Comparison of ENCODE assay signal across 9 cellular contexts in the genomic region with DNA sequence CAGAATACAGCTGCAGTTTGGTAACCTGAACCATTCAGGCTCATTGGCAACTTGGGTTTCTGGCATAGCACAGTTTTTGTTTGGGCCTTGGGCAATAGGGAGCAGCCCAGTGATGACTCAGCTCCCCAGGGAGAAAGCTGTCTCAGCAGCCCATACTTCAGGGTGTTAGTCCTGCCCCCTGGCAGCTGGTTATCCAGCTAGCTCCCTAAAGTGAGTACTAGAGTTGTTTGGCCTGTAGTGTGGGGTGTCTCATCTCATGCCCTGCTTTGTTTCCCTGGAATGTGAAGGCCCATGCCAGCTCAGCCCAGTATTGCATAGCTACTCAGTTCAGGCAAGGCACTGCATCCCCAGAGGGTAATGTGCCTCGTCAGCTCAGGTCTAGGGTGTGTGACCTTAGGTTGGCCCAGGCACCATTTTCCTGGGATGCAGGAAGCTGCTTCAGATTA. TPM values are rescaled to one million over a fixed set of nuclear protein-coding genes. Genes with fewer than 3 reads are reported as not detected.
DNase-seq lines count a peak whose midpoint lies in the region; ATAC-seq and TF ChIP-seq lines count a peak whose summit lies in the region.
"Had no signal": no experiment of that assay in that cellular context is flagged by ENCODE, and none has a peak within 500 bp of the region (broad histone marks: within the 10 kb centered on the region; RNA-seq: fewer than 3 reads in every experiment).

No MANE protein-coding gene starts in this region.

- H3K27me3 Mint-ChIP-seq in stimulated activated naive CD8-positive, alpha-beta T cell treated with anti-CD3 and anti-CD28 coated beads, Interleukin-15, amount 100 ng/mL, for 72 hours, result no peaks in the 10 kb centered on the region

- peaks cover 16% of the 10 kb centered on the region for H3K4me1 Mint-ChIP-seq in stimulated activated naive CD8-positive, alpha-beta T cell treated with anti-CD3 and anti-CD28 coated beads, Interleukin-15, amount 100 ng/mL, for 72 hours

- TF ChIP-seq POLR2A in erythroblast (IDR thresholded peaks at IDR 0.05; ENCODE audit: low read length), result no peak

- no peak overlapping the region for H3K27ac Mint-ChIP-seq in stimulated activated naive CD8-positive, alpha-beta T cell treated with anti-CD3 and anti-CD28 coated beads, Interleukin-15, amount 100 ng/mL, for 72 hours

- DNase-seq in ELF-1 (ENCODE audit: low read depth, low spot score) (peak; percentile 37), NCI-H2171 treated with DMSO at 0.1 percent for 48 hours (lab: John Stamatoyannopoulos, UW) (peak; percentile 73), erythroblast (lab: John Stamatoyannopoulos, UW) (peak; percentile 69 to 82), renal cortical epithelial cell (ENCODE audit: low read depth) (peak; percentile 79), GF-D8 (lab: John Stamatoyannopoulos, UW) (no peak), NCI-H510A (lab: John Stamatoyannopoulos, UW) (no peak)
- DNase-seq in stimulated activated naive CD8-positive, alpha-beta T cell treated with anti-CD3 and anti-CD28 coated beads, Interleukin-15, amount 100 ng/mL, for 72 hours, result no peak
- DNase-seq: stimulated activated CD4-positive, alpha-beta T cell treated with anti-CD3 and anti-CD28 coated beads, Interleukin-2, amount 100 ng/mL, for 24 hours had no signal

- no peak overlapping the region for H3K4me3 Mint-ChIP-seq in stimulated activated naive CD8-positive, alpha-beta T cell treated with anti-CD3 and anti-CD28 coated beads, Interleukin-15, amount 100 ng/mL, for 72 hours

- H3K9me3 Mint-ChIP-seq in stimulated activated naive CD8-positive, alpha-beta T cell treated with anti-CD3 and anti-CD28 coated beads, Interleukin-15, amount 100 ng/mL, for 72 hours, result peaks cover 38 to 47% of the 10 kb centered on the region in 2 donors

- ATAC-seq in stimulated activated naive CD8-positive, alpha-beta T cell treated with anti-CD3 and anti-CD28 coated beads, Interleukin-15, amount 100 ng/mL, for 72 hours, result no peak
- ATAC-seq in GM19395 (IDR thresholded peaks at IDR 0.05; ENCODE audit: unreplicated experiment), result no peak

RNA-seq across cellular contexts. Expression of gene ZNF543, which starts 18.2 kb away (rescaled TPM):
- 9.4 and 19.2 TPM in 2 replicates for total RNA-seq in renal cortical epithelial cell

RNA-seq across cellular contexts. Expression of gene ZNF460, which starts 21.8 kb away (rescaled TPM):
- 88.0 and 164 TPM in 2 replicates for total RNA-seq in renal cortical epithelial cell

RNA-seq across cellular contexts. Expression of gene ZNF304, which starts 49.0 kb away (rescaled TPM):
- 12.2 and 13.5 TPM in 2 replicates for total RNA-seq in renal cortical epithelial cell

Comparison
In these comparisons a context has a peak if more than half of its experiments do, and no peak if none do; other contexts are left out.
1. DNase-seq: peak in ELF-1 (single experiment), NCI-H2171 treated with DMSO at 0.1 percent for 48 hours (single experiment), erythroblast (2 of 2) and renal cortical epithelial cell (single experiment); none in GF-D8 (single experiment), NCI-H510A (single experiment) and stimulated activated naive CD8-positive, alpha-beta T cell treated with anti-CD3 and anti-CD28 coated beads, Interleukin-15, amount 100 ng/mL, for 72 hours (0 of 2).